Comparison of ENCODE assay signal across 1 cellular context in genomic region chr14:23469127-23469905, GRCh38.
A peak's percentile ranks its signal among the peaks of the same experiment; 100 is the strongest.
TF ChIP-seq lines count a peak whose summit lies in the region.

NGDN (plus strand) TSS chr14:23469703; CDS start chr14:23469716, 13 bp downstream.

TF ChIP-seq in K562, 482 proteins besides CTCF, POLR2A, EP300 and RAD21 (continued from another document and continues in another):
- TF ChIP-seq, protein P1, sequence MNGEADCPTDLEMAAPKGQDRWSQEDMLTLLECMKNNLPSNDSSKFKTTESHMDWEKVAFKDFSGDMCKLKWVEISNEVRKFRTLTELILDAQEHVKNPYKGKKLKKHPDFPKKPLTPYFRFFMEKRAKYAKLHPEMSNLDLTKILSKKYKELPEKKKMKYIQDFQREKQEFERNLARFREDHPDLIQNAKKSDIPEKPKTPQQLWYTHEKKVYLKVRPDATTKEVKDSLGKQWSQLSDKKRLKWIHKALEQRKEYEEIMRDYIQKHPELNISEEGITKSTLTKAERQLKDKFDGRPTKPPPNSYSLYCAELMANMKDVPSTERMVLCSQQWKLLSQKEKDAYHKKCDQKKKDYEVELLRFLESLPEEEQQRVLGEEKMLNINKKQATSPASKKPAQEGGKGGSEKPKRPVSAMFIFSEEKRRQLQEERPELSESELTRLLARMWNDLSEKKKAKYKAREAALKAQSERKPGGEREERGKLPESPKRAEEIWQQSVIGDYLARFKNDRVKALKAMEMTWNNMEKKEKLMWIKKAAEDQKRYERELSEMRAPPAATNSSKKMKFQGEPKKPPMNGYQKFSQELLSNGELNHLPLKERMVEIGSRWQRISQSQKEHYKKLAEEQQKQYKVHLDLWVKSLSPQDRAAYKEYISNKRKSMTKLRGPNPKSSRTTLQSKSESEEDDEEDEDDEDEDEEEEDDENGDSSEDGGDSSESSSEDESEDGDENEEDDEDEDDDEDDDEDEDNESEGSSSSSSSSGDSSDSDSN (IDR thresholded peaks at IDR 0.05; ENCODE audit: borderline replicate concordance in 1 of 2, low read depth in 2 of 2, low read length in 2 of 2), result no peak
- TF ChIP-seq FOXK1 (CRISPR knock-in tag; IDR thresholded peaks at IDR 0.05; ENCODE audit: borderline replicate concordance) (no peak), ZNF695 (CRISPR knock-in tag; IDR thresholded peaks at IDR 0.05) (no peak), ZNF717 (CRISPR knock-in tag; IDR thresholded peaks at IDR 0.05) (no peak), HLTF (IDR thresholded peaks at IDR 0.05) (no peak), FUS (optimal IDR thresholded peaks at IDR 0.05; ENCODE audit: low read depth, low read length) (no peak), SMAD1 (IDR thresholded peaks at IDR 0.05; ENCODE audit: low read depth, low read length, partially characterized antibody) (no peak), ZBTB7A (IDR thresholded peaks at IDR 0.05; ENCODE audit: borderline replicate concordance, control insufficient read depth, low read depth, low read length) (no peak), SAP30 (IDR thresholded peaks at IDR 0.05; ENCODE audit: borderline replicate concordance, insufficient read depth, low read depth, low read length, poor library complexity, severe bottlenecking) (peak; percentile 43), ZNF347 (CRISPR knock-in tag; IDR thresholded peaks at IDR 0.05; ENCODE audit: low read depth) (no peak), PURB (CRISPR knock-in tag; IDR thresholded peaks at IDR 0.05; ENCODE audit: low read depth) (no peak), BACH1 (tag; IDR thresholded peaks at IDR 0.05) (peak; percentile 41; the same call in 1 of the 2 replicates), KDM1A (IDR thresholded peaks at IDR 0.05) (no peak), ZNF699 (CRISPR knock-in tag; IDR thresholded peaks at IDR 0.05; ENCODE audit: insufficient replicate concordance) (no peak), STAT5B (CRISPR knock-in tag; IDR thresholded peaks at IDR 0.05) (no peak), NCOA6 (IDR thresholded peaks at IDR 0.05) (no peak), NFRKB (IDR thresholded peaks at IDR 0.05; ENCODE audit: low read depth) (peak; percentile 68; the same call in 1 of the 2 replicates), ZNF184 (CRISPR knock-in tag; IDR thresholded peaks at IDR 0.05) (no peak), IRF2 (CRISPR knock-in tag; IDR thresholded peaks at IDR 0.05) (no peak), JUND (IDR thresholded peaks at IDR 0.05; ENCODE audit: borderline replicate concordance, low read depth, low read length) (no peak; the same call in 1 of the 2 replicates), JUND (tag; IDR thresholded peaks at IDR 0.05; ENCODE audit: borderline replicate concordance, low read depth, low read length) (no peak), HMGXB4 (CRISPR knock-in tag; IDR thresholded peaks at IDR 0.05) (no peak), DDX20 (tag; IDR thresholded peaks at IDR 0.05; ENCODE audit: low read depth) (no peak), CREB3 (tag; conservative IDR thresholded peaks at IDR 0.05; ENCODE audit: low read depth) (no peak), GTF2E2 (tag; IDR thresholded peaks at IDR 0.05) (no peak), MBD2 (IDR thresholded peaks at IDR 0.05; ENCODE audit: borderline replicate concordance, low read depth) (peak; percentile 93), MAFF (IDR thresholded peaks at IDR 0.05; ENCODE audit: low read length) (no peak), CBFA2T3 (IDR thresholded peaks at IDR 0.05) (no peak), ZNF639 (CRISPR knock-in tag; conservative IDR thresholded peaks at IDR 0.05 in 1 of 2, IDR thresholded peaks at IDR 0.05 in 1 of 2) (peak in 1 of 2 experiments; percentile 47; a peak in 1 of 4 replicates), FOSL1 (tag; conservative IDR thresholded peaks at IDR 0.05) (no peak), CXXC5 (CRISPR knock-in tag; IDR thresholded peaks at IDR 0.05) (peak; percentile 75), ASH1L (IDR thresholded peaks at IDR 0.05; ENCODE audit: borderline replicate concordance, low read depth, partially characterized antibody) (peak; percentile 96), MXD1 (CRISPR knock-in tag; IDR thresholded peaks at IDR 0.05; ENCODE audit: borderline replicate concordance, poor library complexity, severe bottlenecking) (peak; percentile 19), POLR2AphosphoS5 (IDR thresholded peaks at IDR 0.05; ENCODE audit: control insufficient read depth, insufficient read depth, low read depth, low read length) (peak; percentile 65; the same call in 1 of the 2 replicates), PHF8 (IDR thresholded peaks at IDR 0.05; ENCODE audit: borderline replicate concordance, low read length) (peak; percentile 82; the same call in 1 of the 2 replicates), ZFP1 (CRISPR knock-in tag; IDR thresholded peaks at IDR 0.05) (no peak), BRF2 (IDR thresholded peaks at IDR 0.05; ENCODE audit: borderline replicate concordance, insufficient read depth, insufficient read length) (no peak), SPI1 (IDR thresholded peaks at IDR 0.05; ENCODE audit: borderline replicate concordance, low read depth, low read length) (peak; percentile 81), ZNF561 (CRISPR knock-in tag; conservative IDR thresholded peaks at IDR 0.05) (no peak), ZFPM2 (CRISPR knock-in tag; IDR thresholded peaks at IDR 0.05) (no peak), SRF (CRISPR knock-in tag; IDR thresholded peaks at IDR 0.05) (no peak), FOS (IDR thresholded peaks at IDR 0.05; ENCODE audit: extremely low read depth, insufficient read length) (peak; percentile 92), ZNF79 (CRISPR knock-in tag; IDR thresholded peaks at IDR 0.05; ENCODE audit: low read depth) (no peak), SLC30A9 (CRISPR knock-in tag; IDR thresholded peaks at IDR 0.05) (no peak), KDM2B (CRISPR knock-in tag; IDR thresholded peaks at IDR 0.05) (no peak), SMAD3 (CRISPR knock-in tag; conservative IDR thresholded peaks at IDR 0.05) (no peak), TSC22D4 (tag; IDR thresholded peaks at IDR 0.05) (no peak), KDM5B (IDR thresholded peaks at IDR 0.05; ENCODE audit: insufficient replicate concordance, low read depth, low read length) (peak; percentile 67), FOXJ3 (CRISPR knock-in tag; IDR thresholded peaks at IDR 0.05) (no peak), ARHGAP35 (IDR thresholded peaks at IDR 0.05; ENCODE audit: partially characterized antibody) (no peak), BRD4 (IDR thresholded peaks at IDR 0.05) (no peak)
- TF ChIP-seq, protein P2, sequence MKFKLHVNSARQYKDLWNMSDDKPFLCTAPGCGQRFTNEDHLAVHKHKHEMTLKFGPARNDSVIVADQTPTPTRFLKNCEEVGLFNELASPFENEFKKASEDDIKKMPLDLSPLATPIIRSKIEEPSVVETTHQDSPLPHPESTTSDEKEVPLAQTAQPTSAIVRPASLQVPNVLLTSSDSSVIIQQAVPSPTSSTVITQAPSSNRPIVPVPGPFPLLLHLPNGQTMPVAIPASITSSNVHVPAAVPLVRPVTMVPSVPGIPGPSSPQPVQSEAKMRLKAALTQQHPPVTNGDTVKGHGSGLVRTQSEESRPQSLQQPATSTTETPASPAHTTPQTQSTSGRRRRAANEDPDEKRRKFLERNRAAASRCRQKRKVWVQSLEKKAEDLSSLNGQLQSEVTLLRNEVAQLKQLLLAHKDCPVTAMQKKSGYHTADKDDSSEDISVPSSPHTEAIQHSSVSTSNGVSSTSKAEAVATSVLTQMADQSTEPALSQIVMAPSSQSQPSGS (CRISPR knock-in tag; IDR thresholded peaks at IDR 0.05), result no peak
- TF ChIP-seq, protein P3, sequence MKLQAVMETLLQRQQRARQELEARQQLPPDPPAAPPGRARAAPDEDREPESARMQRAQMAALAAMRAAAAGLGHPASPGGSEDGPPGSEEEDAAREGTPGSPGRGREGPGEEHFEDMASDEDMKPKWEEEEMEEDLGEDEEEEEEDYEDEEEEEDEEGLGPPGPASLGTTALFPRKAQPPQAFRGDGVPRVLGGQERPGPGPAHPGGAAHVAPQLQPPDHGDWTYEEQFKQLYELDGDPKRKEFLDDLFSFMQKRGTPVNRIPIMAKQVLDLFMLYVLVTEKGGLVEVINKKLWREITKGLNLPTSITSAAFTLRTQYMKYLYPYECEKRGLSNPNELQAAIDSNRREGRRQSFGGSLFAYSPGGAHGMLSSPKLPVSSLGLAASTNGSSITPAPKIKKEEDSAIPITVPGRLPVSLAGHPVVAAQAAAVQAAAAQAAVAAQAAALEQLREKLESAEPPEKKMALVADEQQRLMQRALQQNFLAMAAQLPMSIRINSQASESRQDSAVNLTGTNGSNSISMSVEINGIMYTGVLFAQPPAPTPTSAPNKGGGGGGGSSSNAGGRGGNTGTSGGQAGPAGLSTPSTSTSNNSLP (IDR thresholded peaks at IDR 0.05; ENCODE audit: borderline replicate concordance, low read depth, low read length), result peak; percentile 26; the same call in 1 of the 2 replicates
- TF ChIP-seq, protein P4, sequence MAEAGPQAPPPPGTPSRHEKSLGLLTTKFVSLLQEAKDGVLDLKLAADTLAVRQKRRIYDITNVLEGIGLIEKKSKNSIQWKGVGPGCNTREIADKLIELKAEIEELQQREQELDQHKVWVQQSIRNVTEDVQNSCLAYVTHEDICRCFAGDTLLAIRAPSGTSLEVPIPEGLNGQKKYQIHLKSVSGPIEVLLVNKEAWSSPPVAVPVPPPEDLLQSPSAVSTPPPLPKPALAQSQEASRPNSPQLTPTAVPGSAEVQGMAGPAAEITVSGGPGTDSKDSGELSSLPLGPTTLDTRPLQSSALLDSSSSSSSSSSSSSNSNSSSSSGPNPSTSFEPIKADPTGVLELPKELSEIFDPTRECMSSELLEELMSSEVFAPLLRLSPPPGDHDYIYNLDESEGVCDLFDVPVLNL (CRISPR knock-in tag; IDR thresholded peaks at IDR 0.05; ENCODE audit: low read depth), result no peak
